9 cellular contexts compared by ENCODE assay signal in genomic region chr3:52022323-52023100, GRCh38. TPM values are rescaled to one million over a fixed set of nuclear protein-coding genes. Genes with fewer than 3 reads are reported as not detected.
A peak's percentile ranks its signal among the peaks of the same experiment; 100 is the strongest.
DNase-seq lines count a peak whose midpoint lies in the region; ATAC-seq, FAIRE-seq and TF ChIP-seq lines count a peak whose summit lies in the region.
"Had no signal": no experiment of that assay in that cellular context is flagged by ENCODE, and none has a peak within 500 bp of the region (broad histone marks: within the 10 kb centered on the region; RNA-seq: fewer than 3 reads in every experiment).

No MANE protein-coding gene starts in this region.

- no peak for TF ChIP-seq CTCF in heart right ventricle (IDR thresholded peaks at IDR 0.05)
- peak in 1 of 2 experiments; percentile 23 for TF ChIP-seq CTCF in tibial artery (IDR thresholded peaks at IDR 0.05)
- TF ChIP-seq CTCF in PC-9 (conservative IDR thresholded peaks at IDR 0.05), result no peak

- H3K36me3 ChIP-seq in heart right ventricle, result no peaks in the 10 kb centered on the region
- H3K36me3 ChIP-seq in tibial artery, result no peaks in the 10 kb centered on the region
- no peaks in the 10 kb centered on the region for H3K36me3 ChIP-seq in PC-9 (ENCODE audit: low read depth)
- H3K36me3 ChIP-seq: neutrophil had no signal

- H3K9me3 ChIP-seq in heart right ventricle (no peaks in the 10 kb centered on the region), tibial artery (no peaks in the 10 kb centered on the region), PC-9 (ENCODE audit: insufficient read depth, low read depth) (no peaks in the 10 kb centered on the region)
- H3K9me3 ChIP-seq: neutrophil had no signal

- CTCF ChIA-PET in PC-9 (lab: Charles Lee), result interaction anchor here (0.6 kb wide), 1 partner anchor 1077 kb away, joined by 5 read pairs; no protein-coding TSS in a partner anchor

- H3K4me1 ChIP-seq in heart right ventricle, result peaks cover 62 to 91% (median 85%) of the 10 kb centered on the region in 9 donors
- H3K4me1 ChIP-seq in tibial artery, result peaks cover 0 to 91% (median 83%) of the 10 kb centered on the region in 4 donors
- H3K4me1 ChIP-seq in PC-9 (replicated peaks; ENCODE audit: insufficient read depth), result no peaks in the 10 kb centered on the region

- no peaks in the 10 kb centered on the region for H3F3A ChIP-seq in PC-9 (ENCODE audit: insufficient read depth, low read depth)

- no peak overlapping the region for H2AFZ ChIP-seq in PC-9

- FAIRE-seq in GM12891 (lab: Jason Lieb, UNC), result no peak

- H3K27me3 ChIP-seq in heart right ventricle, result no peaks in the 10 kb centered on the region
- H3K27me3 ChIP-seq in tibial artery, result no peaks in the 10 kb centered on the region
- no peaks in the 10 kb centered on the region for H3K27me3 ChIP-seq in PC-9 (ENCODE audit: insufficient read depth, low read depth)
- H3K27me3 ChIP-seq: neutrophil had no signal

- no peaks in the 10 kb centered on the region for H3K9me2 ChIP-seq in PC-9 (ENCODE audit: insufficient read depth)

- no TSS peak for BruUV-seq in PC-9 (replicated peaks; lab: Mats Ljungman, UMichigan)

- H3K27ac ChIP-seq in heart right ventricle, result peak overlapping the region; percentile 79 to 97 (median 92)
- H3K27ac ChIP-seq in tibial artery, result peak overlapping the region; percentile 84 to 92
- no peak overlapping the region for H3K27ac ChIP-seq in PC-9
- H3K27ac ChIP-seq: neutrophil had no signal

- WGBS in heart right ventricle, 2 donors, result 31 to 35% methylated on average over 20 of the region's 20 CpGs

- no peaks in the 10 kb centered on the region for H4K20me1 ChIP-seq in PC-9 (ENCODE audit: insufficient read depth)

- H3K79me2 ChIP-seq in PC-9 (ENCODE audit: low read depth), result no peaks in the 10 kb centered on the region

- H3K4me3 ChIP-seq in heart right ventricle, result peak overlapping the region in 9 of 10 donors; percentile 16 to 58 (median 47)
- peak overlapping the region; percentile 35 to 41 for H3K4me3 ChIP-seq in tibial artery
- H3K4me3 ChIP-seq in PC-9, result no peak overlapping the region

- POLR2A ChIA-PET in PC-9 (lab: Charles Lee; ENCODE audit: unreplicated experiment), result no interaction called here

- DNase-seq in NCI-H345 (lab: John Stamatoyannopoulos, UW), result peak; percentile 28
- no peak for DNase-seq in NCI-H345 treated with DMSO at 0.1 percent for 48 hours (lab: John Stamatoyannopoulos, UW; ENCODE audit: unreplicated experiment)
- peak; percentile 68 to 76 for DNase-seq in heart right ventricle
- DNase-seq in tibial artery, result peak; percentile 48 to 84
- no peak for DNase-seq in PC-9
- DNase-seq in GM12891 (ENCODE audit: insufficient read length, low spot score), result no peak
- DNase-seq: activated CD4-positive, alpha-beta T cell treated with anti-CD3 and anti-CD28 coated beads for 48 hours; GOT3 had no signal

- no peak overlapping the region for H3K4me2 ChIP-seq in PC-9

- no peak for TF ChIP-seq POLR2A in GM12891 (IDR thresholded peaks at IDR 0.05; ENCODE audit: low read depth, low read length)

- intact Hi-C loops in heart right ventricle (cut with DNase I), result loop anchor here in 1 of 10 donors (2.0 kb wide), 1 partner anchor 30 kb away; no protein-coding TSS in a partner anchor
- intact Hi-C loops in tibial artery (cut with DNase I; ENCODE audit: low total_unique reads), result no loop called here
- intact Hi-C loops in PC-9 (cut with micrococcal nuclease; ENCODE audit: unreplicated experiment), result no loop called here

- ATAC-seq in heart right ventricle, result peak; percentile 28 to 74 (median 52)

TF ChIP-seq in GM12891, 5 proteins besides CTCF, POLR2A, EP300 and RAD21:
- TF ChIP-seq PAX5 (IDR thresholded peaks at IDR 0.05; ENCODE audit: insufficient read depth, low read length, severe bottlenecking), result no peak
- no peak for TF ChIP-seq POU2F2 (IDR thresholded peaks at IDR 0.05; ENCODE audit: low read depth, low read length)
- no peak for TF ChIP-seq TAF1 (IDR thresholded peaks at IDR 0.05; ENCODE audit: low read depth, low read length)
- TF ChIP-seq SPI1 (IDR thresholded peaks at IDR 0.05; ENCODE audit: low read depth, low read length), result no peak
- no peak for TF ChIP-seq POLR2AphosphoS5 (IDR thresholded peaks at IDR 0.05; ENCODE audit: low read depth, low read length)

RNA-seq across cellular contexts. Expression of gene RPL29, which starts 26.8 kb away (rescaled TPM):
- total RNA-seq in heart right ventricle (100 to 1,000 TPM; 505 to 754 (median 626) TPM), PC-9 (2021) (942 and 1,278 TPM in 2 replicates)
- polyA plus RNA-seq in heart right ventricle, result 1,000 to 10,000 TPM; 1,450 to 1,915 TPM
- polyA plus RNA-seq in GM12891 (2012; ENCODE audit: low read depth, missing spikeins), result 3,375 TPM

RNA-seq across cellular contexts. Expression of gene DUSP7, which starts 33.9 kb away (rescaled TPM):
- 10 to 100 TPM; 11.3 to 29.7 (median 15.8) TPM for total RNA-seq in heart right ventricle
- 10 to 100 TPM; 10.4 to 19.2 TPM for polyA plus RNA-seq in heart right ventricle
- total RNA-seq in PC-9 (2021), result 9.4 and 9.5 TPM in 2 replicates
- 4.1 TPM for polyA plus RNA-seq in GM12891 (2012; ENCODE audit: low read depth, missing spikeins)

RNA-seq across cellular contexts. Expression of gene ACY1, which starts 39.2 kb away (rescaled TPM):
- total RNA-seq in heart right ventricle (10 to 100 TPM; 18.7 to 45.6 (median 24.7) TPM), PC-9 (2021) (52.2 and 63.3 TPM in 2 replicates)
- polyA plus RNA-seq in heart right ventricle, result 10 to 100 TPM; 24.6 to 28.3 TPM
- 38.7 TPM for polyA plus RNA-seq in GM12891 (2012; ENCODE audit: low read depth, missing spikeins)

RNA-seq across cellular contexts. Expression of gene ABHD14A, which starts 47.6 kb away (rescaled TPM):
- total RNA-seq in heart right ventricle (10 to 100 TPM; 19.3 to 38.6 (median 23.6) TPM), PC-9 (2021) (7.1 and 9.9 TPM in 2 replicates)
- polyA plus RNA-seq in heart right ventricle, result 10 to 100 TPM; 26.3 to 80.1 TPM
- 8.4 TPM for polyA plus RNA-seq in GM12891 (2012; ENCODE audit: low read depth, missing spikeins)

RNA-seq across cellular contexts. Expression of gene ABHD14B, which starts 48.7 kb away (rescaled TPM):
- total RNA-seq in heart right ventricle, result 10 to 100 TPM in 8 of 10 donors, 1 to 10 TPM in 2; 7.5 to 19.0 (median 12.0) TPM
- polyA plus RNA-seq in heart right ventricle, result 10 to 100 TPM; 14.6 to 47.5 TPM
- 63.2 and 64.4 TPM in 2 replicates for total RNA-seq in PC-9 (2021)
- polyA plus RNA-seq in GM12891 (2012; ENCODE audit: low read depth, missing spikeins), result 58.0 TPM

Comparison
In these comparisons a context has a peak if more than half of its experiments do, and no peak if none do; other contexts are left out.
1. DNase-seq: peak in NCI-H345 (single experiment), heart right ventricle (2 of 2) and tibial artery (2 of 2); none in NCI-H345 treated with DMSO at 0.1 percent for 48 hours (single experiment), PC-9 (0 of 2) and GM12891 (single experiment).